ENCODE assay signal across 17 cellular contexts in the genomic region with DNA sequence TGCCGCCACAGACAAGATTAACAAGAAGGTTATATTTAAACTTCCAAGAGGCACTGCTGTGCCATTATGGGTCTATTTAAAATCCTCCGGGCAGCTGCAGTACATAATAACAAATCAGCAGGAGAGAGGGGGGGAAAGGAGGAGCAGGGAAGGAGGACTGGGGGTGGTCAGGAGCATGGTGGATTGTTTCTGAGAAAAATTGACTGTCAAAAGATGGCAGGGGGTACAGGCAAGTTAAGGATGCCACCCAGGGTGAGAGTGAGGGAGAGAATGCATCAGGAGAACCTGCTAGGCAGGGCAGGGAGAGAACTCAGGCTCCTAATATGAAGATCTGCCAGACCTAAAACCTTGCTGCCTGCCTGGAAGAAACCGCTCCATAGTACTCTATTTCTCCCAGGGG.
"Had no signal": no experiment of that assay in that cellular context is flagged by ENCODE, and none has a peak within 500 bp of the region (broad histone marks: within the 10 kb centered on the region; RNA-seq: fewer than 3 reads in every experiment).

No MANE protein-coding gene starts in this region.

- H3K9me3 Mint-ChIP-seq: activated naive CD8-positive, alpha-beta T cell treated with anti-CD3 and anti-CD28 coated beads, Interleukin-2, amount 50 U/mL, for 24 hours had no signal

- H3K27me3 ChIP-seq: gastrocnemius medialis, heart left ventricle, pancreas, upper lobe of right lung had no signal

- H3K27ac Mint-ChIP-seq: activated naive CD4-positive, alpha-beta T cell treated with anti-CD3 and anti-CD28 coated beads for 36 hours; activated naive CD8-positive, alpha-beta T cell treated with anti-CD3 and anti-CD28 coated beads, Interleukin-2, amount 50 U/mL, for 24 hours; activated T-helper 2 cell treated with anti-CD3 and anti-CD28 coated beads, Interferon-gamma antibody, Interleukin-2, Interleukin-4, amounts not matched to agents 10 μg/mL and 5 μg/mL and 100 μg/mL, durations not matched to agents 14 hours and 24 hours and 36 hours; mesothelial cell of epicardium had no signal

- H3K36me3 ChIP-seq: gastrocnemius medialis, heart left ventricle, lower lobe of right lung, pancreas, thoracic aorta, upper lobe of right lung had no signal

- H3K4me3 Mint-ChIP-seq: activated naive CD4-positive, alpha-beta T cell treated with anti-CD3 and anti-CD28 coated beads for 36 hours; activated naive CD8-positive, alpha-beta T cell treated with anti-CD3 and anti-CD28 coated beads, Interleukin-2, amount 50 U/mL, for 24 hours; mesothelial cell of epicardium had no signal

- H3K27me3 Mint-ChIP-seq: activated naive CD8-positive, alpha-beta T cell treated with anti-CD3 and anti-CD28 coated beads, Interleukin-2, amount 50 U/mL, for 24 hours had no signal

- H3K36me3 Mint-ChIP-seq: mesothelial cell of epicardium had no signal

- H3K4me1 Mint-ChIP-seq: activated naive CD8-positive, alpha-beta T cell treated with anti-CD3 and anti-CD28 coated beads, Interleukin-2, amount 50 U/mL, for 24 hours; mesothelial cell of epicardium had no signal

- DNase-seq: activated CD4-positive, alpha-beta T cell treated with anti-CD3 and anti-CD28 coated beads, Interleukin-2, amount 50 U/mL, for 4 hours; activated naive CD4-positive, alpha-beta T cell treated with anti-CD3 and anti-CD28 coated beads for 36 hours; activated naive CD8-positive, alpha-beta T cell treated with anti-CD3 and anti-CD28 coated beads, Interleukin-2, amount 50 U/mL, for 24 hours; activated T-cell treated with anti-CD3 and anti-CD28 coated beads for 4 hours; aorta; erythroblast; gastrocnemius medialis; heart left ventricle; left colon; lower lobe of right lung; pancreas; stimulated activated CD4-positive, alpha-beta T cell treated with anti-CD3 and anti-CD28 coated beads, Interleukin-1b, Interleukin-23, amount 100 ng/mL, for 48 hours; upper lobe of right lung had no signal

- H3K27ac ChIP-seq: gastrocnemius medialis, heart left ventricle, lower lobe of right lung, pancreas, thoracic aorta, upper lobe of right lung had no signal

- H3K4me3 ChIP-seq: gastrocnemius medialis, heart left ventricle, lower lobe of right lung, pancreas, thoracic aorta, upper lobe of right lung had no signal

- ATAC-seq: activated CD4-positive, CD25-positive, alpha-beta regulatory T cell treated with anti-CD3 and anti-CD28 coated beads, Interleukin-2, amount 50 U/mL, for 24 hours; activated naive CD8-positive, alpha-beta T cell treated with anti-CD3 and anti-CD28 coated beads, Interleukin-2, amount 50 U/mL, for 24 hours; gastrocnemius medialis; heart left ventricle; left colon; lower lobe of right lung; pancreas; upper lobe of right lung had no signal

- H3K9me3 ChIP-seq: gastrocnemius medialis, heart left ventricle, lower lobe of right lung, pancreas, thoracic aorta, upper lobe of right lung had no signal

- H3K4me1 ChIP-seq: gastrocnemius medialis, heart left ventricle, lower lobe of right lung, pancreas, upper lobe of right lung had no signal
